Comparison of ENCODE assay signal across 8 cellular contexts in genomic region chr2:95346738-95347671, GRCh38. TPM values are rescaled to one million over a fixed set of nuclear protein-coding genes. Genes with fewer than 3 reads are reported as not detected.
DNase-seq lines count a peak whose midpoint lies in the region; ATAC-seq and TF ChIP-seq lines count a peak whose summit lies in the region.

No MANE protein-coding gene starts in this region.

- H3K4me3 Mint-ChIP-seq in activated CD8-positive, alpha-beta memory T cell treated with anti-CD3 and anti-CD28 coated beads, Interleukin-2, amount 10 ng/mL, durations not matched to agents 7 days and 5 days = no peak overlapping the region

- H3K36me3 ChIP-seq in transverse colon = no peaks in the 10 kb centered on the region

- peaks cover 3 to 20% (median 13%) of the 10 kb centered on the region in 4 donors for H3K4me1 ChIP-seq in transverse colon

- peaks cover 46% of the 10 kb centered on the region for H3K27me3 Mint-ChIP-seq in activated CD8-positive, alpha-beta memory T cell treated with anti-CD3 and anti-CD28 coated beads, Interleukin-2, amount 10 ng/mL, durations not matched to agents 7 days and 5 days

- no peak overlapping the region for H3K27ac Mint-ChIP-seq in activated CD8-positive, alpha-beta memory T cell treated with anti-CD3 and anti-CD28 coated beads, Interleukin-2, amount 10 ng/mL, durations not matched to agents 7 days and 5 days

- H3K36me3 Mint-ChIP-seq in activated CD8-positive, alpha-beta memory T cell treated with anti-CD3 and anti-CD28 coated beads, Interleukin-2, amount 10 ng/mL, durations not matched to agents 7 days and 5 days = no peaks in the 10 kb centered on the region

- H3K27me3 ChIP-seq in transverse colon = peaks cover 38% of the 10 kb centered on the region

- 48 to 60% methylated on average over 17 to 29 of the region's 78 CpGs for WGBS in lower leg skin, 2 donors
- 41% methylated on average over 49 of the region's 78 CpGs; no CpG with 5 or more reads in 1 of the 2 donors for WGBS in transverse colon (ENCODE audit: low coverage in 1 of 2), 2 donors

- CTCF ChIA-PET in activated CD8-positive, alpha-beta memory T cell treated with anti-CD3 and anti-CD28 coated beads, Interleukin-2, amount 10 ng/mL, durations not matched to agents 7 days and 5 days (lab: Charles Lee) = no interaction called here

- in situ Hi-C loops in transverse colon (cut with MboI; ENCODE audit: low pct_ligation_motif_present in 1 of 4, low pct_unique_long_range_greater_than_20kb in 1 of 4, low sequenced_read_pairs in 3 of 4) = no loop called here

- intact Hi-C loops in lower leg skin (cut with DNase I; ENCODE audit: low total_unique reads) (no loop called here), transverse colon (cut with DNase I; ENCODE audit: low total_unique reads) (no loop called here)

- TF ChIP-seq EP300 in transverse colon (IDR thresholded peaks at IDR 0.05; ENCODE audit: low read depth) = no peak

- ATAC-seq in activated CD8-positive, alpha-beta memory T cell treated with anti-CD3 and anti-CD28 coated beads, Interleukin-2, amount 10 ng/mL, durations not matched to agents 7 days and 5 days = no peak
- ATAC-seq in GM21381 (IDR thresholded peaks at IDR 0.05; ENCODE audit: unreplicated experiment) (no peak), GM21390 (IDR thresholded peaks at IDR 0.05; ENCODE audit: unreplicated experiment) (no peak)

- DNase-seq in activated CD8-positive, alpha-beta memory T cell treated with anti-CD3 and anti-CD28 coated beads for 24 hours = peak; percentile 59
- DNase-seq in activated CD8-positive, alpha-beta memory T cell treated with anti-CD3 and anti-CD28 coated beads, Interleukin-2, amount 10 ng/mL, durations not matched to agents 7 days and 5 days = no peak
- DNase-seq in choroid plexus epithelial cell (ENCODE audit: low read depth) = peak; percentile 15
- DNase-seq in lower leg skin (ENCODE audit: low spot score in 2 of 2) = peak in 1 of 2 donors; percentile 86
- no peak for DNase-seq in transverse colon
- no peak for DNase-seq in NK-92 (lab: John Stamatoyannopoulos, UW; ENCODE audit: unreplicated experiment)

- no peaks in the 10 kb centered on the region for H3K9me3 ChIP-seq in transverse colon

- H3K9me3 Mint-ChIP-seq in activated CD8-positive, alpha-beta memory T cell treated with anti-CD3 and anti-CD28 coated beads, Interleukin-2, amount 10 ng/mL, durations not matched to agents 7 days and 5 days (ENCODE audit: low read depth) = no peaks in the 10 kb centered on the region

- H3K27ac ChIP-seq in transverse colon = peak overlapping the region in 3 of 4 donors; percentile 25 to 48 (median 44)

- TF ChIP-seq POLR2A in lower leg skin (IDR thresholded peaks at IDR 0.05) (no peak), transverse colon (IDR thresholded peaks at IDR 0.05) (no peak)

- peaks cover 3% of the 10 kb centered on the region for H3K4me1 Mint-ChIP-seq in activated CD8-positive, alpha-beta memory T cell treated with anti-CD3 and anti-CD28 coated beads, Interleukin-2, amount 10 ng/mL, durations not matched to agents 7 days and 5 days

- TF ChIP-seq CTCF in choroid plexus epithelial cell (conservative IDR thresholded peaks at IDR 0.05; ENCODE audit: low read depth, low read length) (no peak), lower leg skin (IDR thresholded peaks at IDR 0.05) (no peak), transverse colon (IDR thresholded peaks at IDR 0.05) (no peak)

- no peak overlapping the region for H3K4me3 ChIP-seq in choroid plexus epithelial cell (ENCODE audit: low read depth, low read length)
- peak overlapping the region; percentile 27 for H3K4me3 ChIP-seq in lower leg skin (ENCODE audit: low read depth, poor library complexity, severe bottlenecking)
- peak overlapping the region; percentile 0 to 63 (median 40) for H3K4me3 ChIP-seq in transverse colon

RNA-seq across cellular contexts. Expression of gene KCNIP3, which starts 49.9 kb away (rescaled TPM):
- total RNA-seq in activated CD8-positive, alpha-beta memory T cell treated with anti-CD3 and anti-CD28 coated beads, Interleukin-2, amount 10 ng/mL, durations not matched to agents 7 days and 5 days = not detected
- total RNA-seq in lower leg skin (10 to 100 TPM in 2 of 4 donors, 1 to 10 TPM in 2; 5.2 to 20.4 (median 11.4) TPM), transverse colon (1 to 10 TPM; 1.8 to 4.0 (median 2.2) TPM)

RNA-seq across cellular contexts. Expression of gene FAHD2A, which starts 55.5 kb away (rescaled TPM):
- 10 to 100 TPM; 36.0 to 38.6 TPM for total RNA-seq in activated CD8-positive, alpha-beta memory T cell treated with anti-CD3 and anti-CD28 coated beads, Interleukin-2, amount 10 ng/mL, durations not matched to agents 7 days and 5 days
- total RNA-seq in lower leg skin = 10 to 100 TPM; 22.8 to 36.2 (median 23.6) TPM
- total RNA-seq in transverse colon = 100 to 1,000 TPM in 1 of 4 donors, 10 to 100 TPM in 3; 29.9 to 134 (median 42.7) TPM

Comparison
In these comparisons a context has a peak if more than half of its experiments do, and no peak if none do; other contexts are left out.
1. DNase-seq: peak in activated CD8-positive, alpha-beta memory T cell treated with anti-CD3 and anti-CD28 coated beads for 24 hours (single experiment) and choroid plexus epithelial cell (single experiment); none in activated CD8-positive, alpha-beta memory T cell treated with anti-CD3 and anti-CD28 coated beads, Interleukin-2, amount 10 ng/mL, durations not matched to agents 7 days and 5 days (single experiment), transverse colon (single experiment) and NK-92 (single experiment).